1 cellular context compared by ENCODE assay signal in genomic region chr5:72369301-72370079, GRCh38.
TF ChIP-seq lines count a peak whose summit lies in the region.

No MANE protein-coding gene starts in this region.

TF ChIP-seq in IMR-90, 13 proteins besides CTCF, POLR2A, EP300 and RAD21:
- no peak for TF ChIP-seq NFE2L2 (IDR thresholded peaks at IDR 0.05; ENCODE audit: low read depth, low read length)
